8 cellular contexts compared by ENCODE assay signal in genomic region chr6:21953831-21954801, GRCh38.
A peak's percentile ranks its signal among the peaks of the same experiment; 100 is the strongest.
DNase-seq lines count a peak whose midpoint lies in the region; ATAC-seq and TF ChIP-seq lines count a peak whose summit lies in the region.

No MANE protein-coding gene starts in this region.

- H3K9me3 Mint-ChIP-seq in effector memory CD8-positive, alpha-beta T cell, result peaks cover 0 to 2% of the 10 kb centered on the region in 2 donors

- DNase-seq in COLO668 (lab: John Stamatoyannopoulos, UW; ENCODE audit: unreplicated experiment), result peak; percentile 70
- DNase-seq in LHCN-M2 (ENCODE audit: low read depth), result peak; percentile 58
- DNase-seq in astrocyte of the hippocampus (ENCODE audit: low read depth, low spot score), result peak; percentile 31
- DNase-seq in lung microvascular endothelial cell (ENCODE audit: low read depth in 2 of 2), result peak; percentile 71 to 97
- DNase-seq in GM10248 (ENCODE audit: extremely low spot score), result no peak
- no peak for DNase-seq in effector memory CD8-positive, alpha-beta T cell
- no peak for DNase-seq in retina

- no peak overlapping the region for H3K27ac Mint-ChIP-seq in effector memory CD8-positive, alpha-beta T cell

- ATAC-seq in effector memory CD8-positive, alpha-beta T cell (replicated peaks), result no peak
- no peak for ATAC-seq in GM18519 (IDR thresholded peaks at IDR 0.05; ENCODE audit: low FRiP score, unreplicated experiment)

- POLR2A ChIA-PET in GM10248 (lab: Yijun Ruan, JAX), result no interaction called here

- CTCF ChIA-PET in GM10248 (lab: Yijun Ruan, JAX), result interaction anchor here (1.0 to 1.1 kb wide), 2 partner anchors 13 to 18 kb away, joined by 3 to 4 read pairs; no protein-coding TSS in a partner anchor

- H3K36me3 Mint-ChIP-seq in effector memory CD8-positive, alpha-beta T cell (ENCODE audit: insufficient read depth), result no peaks in the 10 kb centered on the region

- H3K4me3 Mint-ChIP-seq in effector memory CD8-positive, alpha-beta T cell, result no peak overlapping the region

- H3K27me3 Mint-ChIP-seq in effector memory CD8-positive, alpha-beta T cell, result no peaks in the 10 kb centered on the region

- H3K4me1 Mint-ChIP-seq in effector memory CD8-positive, alpha-beta T cell (ENCODE audit: low read depth in 2 of 2), result no peaks in the 10 kb centered on the region

- TF ChIP-seq CTCF in GM10248 (IDR thresholded peaks at IDR 0.05; ENCODE audit: control extremely low read depth, extremely low read depth, low read depth, missing control alignments), result no peak

Comparison
In these comparisons a context has a peak if more than half of its experiments do, and no peak if none do; other contexts are left out.
1. DNase-seq: peak in COLO668 (single experiment), LHCN-M2 (single experiment), astrocyte of the hippocampus (single experiment) and lung microvascular endothelial cell (2 of 2); none in GM10248 (single experiment), effector memory CD8-positive, alpha-beta T cell (0 of 3) and retina (single experiment).